Comparison of ENCODE assay signal across 11 cellular contexts in the genomic region with DNA sequence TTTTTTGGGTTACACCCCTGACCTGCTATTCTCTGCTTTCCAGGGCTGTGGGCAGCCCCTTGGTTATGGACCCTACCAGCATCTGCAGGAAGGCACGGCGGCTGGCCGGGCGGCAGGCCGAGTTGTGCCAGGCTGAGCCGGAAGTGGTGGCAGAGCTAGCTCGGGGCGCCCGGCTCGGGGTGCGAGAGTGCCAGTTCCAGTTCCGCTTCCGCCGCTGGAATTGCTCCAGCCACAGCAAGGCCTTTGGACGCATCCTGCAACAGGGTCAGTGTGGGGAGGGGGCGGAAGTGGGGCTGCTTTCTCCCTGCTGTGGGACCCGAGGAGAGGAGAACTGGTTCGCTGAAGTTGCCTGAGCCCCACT. TPM values are rescaled to one million over a fixed set of nuclear protein-coding genes. Genes with fewer than 3 reads are reported as not detected.
DNase-seq lines count a peak whose midpoint lies in the region; ATAC-seq and TF ChIP-seq lines count a peak whose summit lies in the region.
"Had no signal": no experiment of that assay in that cellular context is flagged by ENCODE, and none has a peak within 500 bp of the region (broad histone marks: within the 10 kb centered on the region; RNA-seq: fewer than 3 reads in every experiment).

No MANE protein-coding gene starts in this region.

- no peak for ATAC-seq in activated CD8-positive, alpha-beta T cell treated with anti-CD3 and anti-CD28 coated beads for 36 hours
- no peak for ATAC-seq in activated CD8-positive, alpha-beta T cell treated with anti-CD3 and anti-CD28 coated beads, Interleukin-2, amount 10 ng/mL, durations not matched to agents 7 days and 5 days
- ATAC-seq: A549 had no signal

- DNase-seq in activated CD8-positive, alpha-beta T cell treated with anti-CD3 and anti-CD28 coated beads for 36 hours = no peak
- DNase-seq in activated CD8-positive, alpha-beta T cell treated with anti-CD3 and anti-CD28 coated beads, Interleukin-2, amount 10 ng/mL, durations not matched to agents 7 days and 5 days = no peak
- DNase-seq in NOMO-1 (lab: John Stamatoyannopoulos, UW; ENCODE audit: unreplicated experiment in 2 of 2) = peak; percentile 29 to 50
- DNase-seq in effector memory CD4-positive, alpha-beta T cell = no peak
- no peak for DNase-seq in stomach
- DNase-seq in ACHN = no peak
- no peak for DNase-seq in GM19238 (ENCODE audit: insufficient read length, low spot score)
- no peak for DNase-seq in NK-92 (lab: John Stamatoyannopoulos, UW; ENCODE audit: unreplicated experiment)
- DNase-seq: HCEC 1CT, MM.1S had no signal

- no peak overlapping the region for H3K27ac Mint-ChIP-seq in activated CD8-positive, alpha-beta T cell treated with anti-CD3 and anti-CD28 coated beads for 36 hours
- no peak overlapping the region for H3K27ac Mint-ChIP-seq in activated CD8-positive, alpha-beta T cell treated with anti-CD3 and anti-CD28 coated beads, Interleukin-2, amount 10 ng/mL, durations not matched to agents 7 days and 5 days

- no peak for TF ChIP-seq EP300 in stomach (IDR thresholded peaks at IDR 0.05)

- H3K36me3 Mint-ChIP-seq in activated CD8-positive, alpha-beta T cell treated with anti-CD3 and anti-CD28 coated beads for 36 hours (ENCODE audit: low read depth) = no peaks in the 10 kb centered on the region
- no peaks in the 10 kb centered on the region for H3K36me3 Mint-ChIP-seq in activated CD8-positive, alpha-beta T cell treated with anti-CD3 and anti-CD28 coated beads, Interleukin-2, amount 10 ng/mL, durations not matched to agents 7 days and 5 days (ENCODE audit: low read depth)

- H3K27ac ChIP-seq in effector memory CD4-positive, alpha-beta T cell (ENCODE audit: insufficient read depth, low read length, poor library complexity, severe bottlenecking) = no peak overlapping the region
- H3K27ac ChIP-seq in stomach = no peak overlapping the region
- H3K27ac ChIP-seq: A549 had no signal

- intact Hi-C loops in activated CD8-positive, alpha-beta T cell treated with anti-CD3 and anti-CD28 coated beads for 36 hours (cut with micrococcal nuclease) = no loop called here
- intact Hi-C loops in stomach (cut with DNase I; ENCODE audit: low total_unique reads) = no loop called here

- POLR2A ChIA-PET in activated CD8-positive, alpha-beta T cell treated with anti-CD3 and anti-CD28 coated beads for 36 hours (lab: Charles Lee) = interaction anchor here (2.2 to 16.8 kb wide), 2 partner anchors 14 to 24 kb away, joined by 7 to 284 read pairs; no protein-coding TSS in a partner anchor
- POLR2A ChIA-PET in activated CD8-positive, alpha-beta T cell treated with anti-CD3 and anti-CD28 coated beads, Interleukin-2, amount 10 ng/mL, durations not matched to agents 7 days and 5 days (lab: Charles Lee) = no interaction called here

- H3K9me3 Mint-ChIP-seq in activated CD8-positive, alpha-beta T cell treated with anti-CD3 and anti-CD28 coated beads for 36 hours = no peaks in the 10 kb centered on the region
- H3K9me3 Mint-ChIP-seq in activated CD8-positive, alpha-beta T cell treated with anti-CD3 and anti-CD28 coated beads, Interleukin-2, amount 10 ng/mL, durations not matched to agents 7 days and 5 days (ENCODE audit: insufficient read depth) = no peaks in the 10 kb centered on the region

- H3K27me3 ChIP-seq in effector memory CD4-positive, alpha-beta T cell (replicated peaks; ENCODE audit: control insufficient read depth, insufficient read depth, low read length, poor library complexity, severe bottlenecking) = peaks cover 29% of the 10 kb centered on the region
- peaks cover 36 to 100% (median 51%) of the 10 kb centered on the region in 3 donors for H3K27me3 ChIP-seq in stomach

- H3K27me3 Mint-ChIP-seq in activated CD8-positive, alpha-beta T cell treated with anti-CD3 and anti-CD28 coated beads for 36 hours = peaks cover 51% of the 10 kb centered on the region
- H3K27me3 Mint-ChIP-seq in activated CD8-positive, alpha-beta T cell treated with anti-CD3 and anti-CD28 coated beads, Interleukin-2, amount 10 ng/mL, durations not matched to agents 7 days and 5 days (ENCODE audit: low read depth) = peaks cover 81% of the 10 kb centered on the region

- H3K36me3 ChIP-seq in effector memory CD4-positive, alpha-beta T cell (ENCODE audit: control insufficient read depth, insufficient read depth, low read length) = no peaks in the 10 kb centered on the region
- no peaks in the 10 kb centered on the region for H3K36me3 ChIP-seq in stomach

- peaks cover 23% of the 10 kb centered on the region for H3K4me1 Mint-ChIP-seq in activated CD8-positive, alpha-beta T cell treated with anti-CD3 and anti-CD28 coated beads for 36 hours (ENCODE audit: low read depth)
- peaks cover 14% of the 10 kb centered on the region for H3K4me1 Mint-ChIP-seq in activated CD8-positive, alpha-beta T cell treated with anti-CD3 and anti-CD28 coated beads, Interleukin-2, amount 10 ng/mL, durations not matched to agents 7 days and 5 days (ENCODE audit: low read depth)

- in situ Hi-C loops in ACHN (cut with HindIII; ENCODE audit: low pct_ligation_motif_present, low pct_unique_long_range_greater_than_20kb, low sequenced_read_pairs) = no loop called here

- peaks cover 18% of the 10 kb centered on the region for H3K4me1 ChIP-seq in effector memory CD4-positive, alpha-beta T cell (ENCODE audit: control insufficient read depth, insufficient read depth, low read length, poor library complexity, severe bottlenecking)
- H3K4me1 ChIP-seq in stomach = peaks cover 15 to 33% (median 29%) of the 10 kb centered on the region in 4 donors

- H3K4me3 Mint-ChIP-seq in activated CD8-positive, alpha-beta T cell treated with anti-CD3 and anti-CD28 coated beads for 36 hours = peak overlapping the region; percentile 22
- no peak overlapping the region for H3K4me3 Mint-ChIP-seq in activated CD8-positive, alpha-beta T cell treated with anti-CD3 and anti-CD28 coated beads, Interleukin-2, amount 10 ng/mL, durations not matched to agents 7 days and 5 days

- no peak for TF ChIP-seq CTCF in activated CD8-positive, alpha-beta T cell treated with anti-CD3 and anti-CD28 coated beads for 36 hours (IDR thresholded peaks at IDR 0.05)
- TF ChIP-seq CTCF in stomach (IDR thresholded peaks at IDR 0.05) = no peak

- H3K4me3 ChIP-seq in effector memory CD4-positive, alpha-beta T cell (ENCODE audit: insufficient read depth, low read depth, low read length, poor library complexity, severe bottlenecking) = peak overlapping the region; percentile 43
- H3K4me3 ChIP-seq in stomach = peak overlapping the region; percentile 9 to 52 (median 25)
- H3K4me3 ChIP-seq: A549 had no signal

- WGBS in stomach, 5 donors = 2 to 12% (median 7%) methylated on average over 12 to 18 of the region's 18 CpGs

- CTCF ChIA-PET in activated CD8-positive, alpha-beta T cell treated with anti-CD3 and anti-CD28 coated beads for 36 hours (lab: Charles Lee) = interaction anchor here (1.0 to 23.0 kb wide), 8 partner anchors 9 to 109 kb away, joined by 3 to 1101 read pairs (median 4); a partner anchor contains a TSS
- CTCF ChIA-PET in activated CD8-positive, alpha-beta T cell treated with anti-CD3 and anti-CD28 coated beads, Interleukin-2, amount 10 ng/mL, durations not matched to agents 7 days and 5 days (lab: Charles Lee) = interaction anchor here (22.4 kb wide), 1 partner anchor 24 kb away, joined by 930 read pairs; no protein-coding TSS in a partner anchor

- no peak for TF ChIP-seq POLR2A in stomach (IDR thresholded peaks at IDR 0.05)

- H3K9me3 ChIP-seq in effector memory CD4-positive, alpha-beta T cell (ENCODE audit: control insufficient read depth, low read length) = no peaks in the 10 kb centered on the region
- H3K9me3 ChIP-seq in stomach = no peaks in the 10 kb centered on the region
- H3K9me3 ChIP-seq: A549 had no signal

RNA-seq across cellular contexts. Expression of a gene that starts 9.7 kb away (rescaled TPM):
- total RNA-seq in activated CD8-positive, alpha-beta T cell treated with anti-CD3 and anti-CD28 coated beads for 36 hours = 10 to 100 TPM; 27.9 to 29.2 TPM
- not detected for total RNA-seq in activated CD8-positive, alpha-beta T cell treated with anti-CD3 and anti-CD28 coated beads, Interleukin-2, amount 10 ng/mL, durations not matched to agents 7 days and 5 days
- total RNA-seq in stomach = 1 to 10 TPM in 1 of 5 donors, not detected in 4; 4.3 TPM
- 1 to 10 TPM in 1 of 3 donors, not detected in 2; 6.7 TPM for polyA plus RNA-seq in stomach
- polyA plus RNA-seq: A549 had no signal

RNA-seq across cellular contexts. Expression of a gene that starts 11.4 kb away (rescaled TPM):
- total RNA-seq in activated CD8-positive, alpha-beta T cell treated with anti-CD3 and anti-CD28 coated beads for 36 hours = under 1 TPM; 0.25 to 0.34 TPM
- not detected for total RNA-seq in activated CD8-positive, alpha-beta T cell treated with anti-CD3 and anti-CD28 coated beads, Interleukin-2, amount 10 ng/mL, durations not matched to agents 7 days and 5 days
- 1 to 10 TPM in 2 of 5 donors, not detected in 3; 1.8 to 3.3 TPM for total RNA-seq in stomach
- polyA plus RNA-seq in stomach = 1 to 10 TPM in 1 of 3 donors, under 1 TPM in 2; 0.25 to 2.9 (median 0.76) TPM

RNA-seq across cellular contexts. Expression of a gene that starts 39.4 kb away (rescaled TPM):
- not detected for total RNA-seq in activated CD8-positive, alpha-beta T cell treated with anti-CD3 and anti-CD28 coated beads for 36 hours
- not detected for total RNA-seq in activated CD8-positive, alpha-beta T cell treated with anti-CD3 and anti-CD28 coated beads, Interleukin-2, amount 10 ng/mL, durations not matched to agents 7 days and 5 days
- not detected for total RNA-seq in stomach
- polyA plus RNA-seq in stomach = not detected
- polyA plus RNA-seq: A549 had no signal

Comparison
In these comparisons a context has a peak if more than half of its experiments do, and no peak if none do; other contexts are left out.
1. RNA of a gene that starts 9.7 kb away (total RNA-seq): 27.9 to 29.2 TPM in activated CD8-positive, alpha-beta T cell treated with anti-CD3 and anti-CD28 coated beads for 36 hours; not detected in activated CD8-positive, alpha-beta T cell treated with anti-CD3 and anti-CD28 coated beads, Interleukin-2, amount 10 ng/mL, durations not matched to agents 7 days and 5 days and 4.3 TPM in stomach; every median in the first group is over 4 times any median in the second.
2. DNase-seq: peak in NOMO-1 (2 of 2); none in activated CD8-positive, alpha-beta T cell treated with anti-CD3 and anti-CD28 coated beads for 36 hours (single experiment), activated CD8-positive, alpha-beta T cell treated with anti-CD3 and anti-CD28 coated beads, Interleukin-2, amount 10 ng/mL, durations not matched to agents 7 days and 5 days (single experiment), effector memory CD4-positive, alpha-beta T cell (0 of 3), stomach (single experiment), ACHN (single experiment), GM19238 (single experiment) and NK-92 (single experiment).